ENCODE assay signal across 24 cellular contexts in genomic region chr2:29360016-29360784, GRCh38.
"Had no signal": no experiment of that assay in that cellular context is flagged by ENCODE, and none has a peak within 500 bp of the region (broad histone marks: within the 10 kb centered on the region; RNA-seq: fewer than 3 reads in every experiment).

No MANE protein-coding gene starts in this region.

- H3K4me3 Mint-ChIP-seq: endodermal cell; immature natural killer cell; memory B cell; naive thymus-derived CD4-positive, alpha-beta T cell; neural crest cell; stimulated activated effector memory CD8-positive, alpha-beta T cell treated with anti-CD3 and anti-CD28 coated beads, Interleukin-12 subunit alpha, Interleukin-12 subunit beta, amount 100 ng/mL, for 72 hours; stimulated activated naive CD8-positive, alpha-beta T cell treated with anti-CD3 and anti-CD28 coated beads, Interleukin-15, Interleukin-2, amounts not matched to agents 100 ng/mL and 50 ng/mL, for 24 hours had no signal

- H3K27ac Mint-ChIP-seq: endodermal cell; immature natural killer cell; memory B cell; naive thymus-derived CD4-positive, alpha-beta T cell; stimulated activated effector memory CD8-positive, alpha-beta T cell treated with anti-CD3 and anti-CD28 coated beads, Interleukin-12 subunit alpha, Interleukin-12 subunit beta, amount 100 ng/mL, for 72 hours; stimulated activated naive CD8-positive, alpha-beta T cell treated with anti-CD3 and anti-CD28 coated beads, Interleukin-15, Interleukin-2, amounts not matched to agents 100 ng/mL and 50 ng/mL, for 24 hours had no signal

- H3K36me3 ChIP-seq: left ventricle myocardium inferior, lower lobe of right lung, sigmoid colon, tibial nerve had no signal

- H3K9me3 ChIP-seq: left ventricle myocardium inferior, lower lobe of right lung, sigmoid colon, testis, tibial nerve had no signal

- DNase-seq: effector CD4-positive, alpha-beta T cell; endodermal cell; erythroblast; foreskin keratinocyte; immature natural killer cell; kidney; left cardiac atrium; left ventricle myocardium inferior; lower lobe of right lung; midbrain; naive thymus-derived CD4-positive, alpha-beta T cell; posterior cingulate gyrus; sigmoid colon; small intestine; stimulated activated CD4-positive, alpha-beta T cell treated with anti-CD3 and anti-CD28 coated beads, Interleukin-12 subunit alpha, Interleukin-12 subunit beta, amount 100 ng/mL, for 4 hours; stimulated activated CD4-positive, alpha-beta T cell treated with anti-CD3 and anti-CD28 coated beads, Interleukin-4, amount 100 ng/mL, for 1 hour; stimulated activated CD8-positive, alpha-beta memory T cell treated with anti-CD3 and anti-CD28 coated beads, Interleukin-4, amount 100 ng/mL, for 48 hours; testis had no signal

- H3K4me3 ChIP-seq: coronary artery, left ventricle myocardium inferior, lower lobe of right lung, sigmoid colon, testis, tibial nerve had no signal

- H3K4me1 ChIP-seq: foreskin keratinocyte, left ventricle myocardium inferior, lower lobe of right lung, sigmoid colon, testis, tibial nerve had no signal

- H3K27me3 ChIP-seq: sigmoid colon, testis, tibial nerve had no signal

- H3K4me1 Mint-ChIP-seq: immature natural killer cell; memory B cell; naive thymus-derived CD4-positive, alpha-beta T cell; stimulated activated effector memory CD8-positive, alpha-beta T cell treated with anti-CD3 and anti-CD28 coated beads, Interleukin-12 subunit alpha, Interleukin-12 subunit beta, amount 100 ng/mL, for 72 hours had no signal

- H3K9me3 Mint-ChIP-seq: endodermal cell; immature natural killer cell; memory B cell; naive thymus-derived CD4-positive, alpha-beta T cell; stimulated activated effector memory CD8-positive, alpha-beta T cell treated with anti-CD3 and anti-CD28 coated beads, Interleukin-12 subunit alpha, Interleukin-12 subunit beta, amount 100 ng/mL, for 72 hours; stimulated activated naive CD8-positive, alpha-beta T cell treated with anti-CD3 and anti-CD28 coated beads, Interleukin-15, Interleukin-2, amounts not matched to agents 100 ng/mL and 50 ng/mL, for 24 hours had no signal

- H3K36me3 Mint-ChIP-seq: immature natural killer cell; memory B cell; naive thymus-derived CD4-positive, alpha-beta T cell; stimulated activated effector memory CD8-positive, alpha-beta T cell treated with anti-CD3 and anti-CD28 coated beads, Interleukin-12 subunit alpha, Interleukin-12 subunit beta, amount 100 ng/mL, for 72 hours had no signal

- H3K27ac ChIP-seq: coronary artery, foreskin keratinocyte, left ventricle myocardium inferior, lower lobe of right lung, sigmoid colon, testis, tibial nerve had no signal

- ATAC-seq: foreskin keratinocyte; lower lobe of right lung; naive thymus-derived CD4-positive, alpha-beta T cell; stimulated activated effector memory CD8-positive, alpha-beta T cell treated with anti-CD3 and anti-CD28 coated beads, Interleukin-12 subunit alpha, Interleukin-12 subunit beta, amount 100 ng/mL, for 72 hours had no signal
